ENCODE assay signal across 8 cellular contexts in genomic region chr14:68978550-68978911, GRCh38. TPM values are rescaled to one million over a fixed set of nuclear protein-coding genes. Genes with fewer than 3 reads are reported as not detected.
A peak's percentile ranks its signal among the peaks of the same experiment; 100 is the strongest.
DNase-seq lines count a peak whose midpoint lies in the region; ATAC-seq, FAIRE-seq and TF ChIP-seq lines count a peak whose summit lies in the region.

No MANE protein-coding gene starts in this region.

- ATAC-seq in HG02642 (IDR thresholded peaks at IDR 0.05; ENCODE audit: poor library complexity, unreplicated experiment) (peak; percentile 20), left colon (peak; percentile 55), GM19395 (IDR thresholded peaks at IDR 0.05; ENCODE audit: unreplicated experiment) (no peak), GM21723 (IDR thresholded peaks at IDR 0.05; ENCODE audit: unreplicated experiment) (no peak)
- no peak for ATAC-seq in stimulated activated memory B cell treated with anti-CD40 and anti-IgM and Interleukin-4, amounts not matched to agents 10 μg/mL and 1 μg/mL and 100 μg/mL, for 72 hours

- H3K9me3 Mint-ChIP-seq in CD14-positive monocyte: peaks cover 4 to 7% (median 6%) of the 10 kb centered on the region in 7 donors
- H3K9me3 Mint-ChIP-seq in T-helper 1 cell treated with Interleukin-12 subunit alpha and Interleukin-12 subunit beta and Interleukin-4 antibody, amounts not matched to agents 30 μg/mL and 1 μg/mL, for 36 hours: peaks cover 2% of the 10 kb centered on the region
- H3K9me3 Mint-ChIP-seq in stimulated activated memory B cell treated with anti-CD40 and anti-IgM and Interleukin-4, amounts not matched to agents 10 μg/mL and 1 μg/mL and 100 μg/mL, for 72 hours: peaks cover 3% of the 10 kb centered on the region

- peaks cover 0 to 10% (median 7%) of the 10 kb centered on the region in 3 donors for H3K27me3 Mint-ChIP-seq in CD14-positive monocyte (ENCODE audit: low read depth in 3 of 3)
- peaks cover 28% of the 10 kb centered on the region for H3K27me3 Mint-ChIP-seq in T-helper 1 cell treated with Interleukin-12 subunit alpha and Interleukin-12 subunit beta and Interleukin-4 antibody, amounts not matched to agents 30 μg/mL and 1 μg/mL, for 36 hours (ENCODE audit: low read depth)
- H3K27me3 Mint-ChIP-seq in stimulated activated memory B cell treated with anti-CD40 and anti-IgM and Interleukin-4, amounts not matched to agents 10 μg/mL and 1 μg/mL and 100 μg/mL, for 72 hours: peaks cover 72% of the 10 kb centered on the region

- H3K27ac Mint-ChIP-seq in CD14-positive monocyte: peak overlapping the region in 6 of 7 donors; percentile 53 to 87 (median 82)
- H3K27ac Mint-ChIP-seq in T-helper 1 cell treated with Interleukin-12 subunit alpha and Interleukin-12 subunit beta and Interleukin-4 antibody, amounts not matched to agents 30 μg/mL and 1 μg/mL, for 36 hours: peak overlapping the region; percentile 9
- H3K27ac Mint-ChIP-seq in stimulated activated memory B cell treated with anti-CD40 and anti-IgM and Interleukin-4, amounts not matched to agents 10 μg/mL and 1 μg/mL and 100 μg/mL, for 72 hours: no peak overlapping the region

- no peak for FAIRE-seq in bronchial epithelial cell (lab: Jason Lieb, UNC)

- H3K27me3 ChIP-seq in bronchial epithelial cell (ENCODE audit: control insufficient read depth, insufficient read depth, low read length): no peaks in the 10 kb centered on the region

- H3K4me3 ChIP-seq in bronchial epithelial cell (ENCODE audit: low read depth, low read length): peak overlapping the region; percentile 87

- DNase-seq in CD14-positive monocyte (ENCODE audit: low spot score) (no peak), bronchial epithelial cell (ENCODE audit: low read depth) (no peak), left colon (peak; percentile 68 to 70)

- H3K4me3 Mint-ChIP-seq in CD14-positive monocyte: peak overlapping the region; percentile 92 to 96
- H3K4me3 Mint-ChIP-seq in T-helper 1 cell treated with Interleukin-12 subunit alpha and Interleukin-12 subunit beta and Interleukin-4 antibody, amounts not matched to agents 30 μg/mL and 1 μg/mL, for 36 hours: peak overlapping the region; percentile 75
- peak overlapping the region; percentile 65 for H3K4me3 Mint-ChIP-seq in stimulated activated memory B cell treated with anti-CD40 and anti-IgM and Interleukin-4, amounts not matched to agents 10 μg/mL and 1 μg/mL and 100 μg/mL, for 72 hours

- peaks cover 9% of the 10 kb centered on the region for H3K36me3 ChIP-seq in bronchial epithelial cell (ENCODE audit: control insufficient read depth, insufficient read depth, low read length)

- H3K36me3 Mint-ChIP-seq in CD14-positive monocyte: peaks cover 16 to 19% of the 10 kb centered on the region in 2 donors
- peaks cover 8% of the 10 kb centered on the region for H3K36me3 Mint-ChIP-seq in T-helper 1 cell treated with Interleukin-12 subunit alpha and Interleukin-12 subunit beta and Interleukin-4 antibody, amounts not matched to agents 30 μg/mL and 1 μg/mL, for 36 hours (ENCODE audit: low read depth)
- H3K36me3 Mint-ChIP-seq in stimulated activated memory B cell treated with anti-CD40 and anti-IgM and Interleukin-4, amounts not matched to agents 10 μg/mL and 1 μg/mL and 100 μg/mL, for 72 hours: no peaks in the 10 kb centered on the region

- intact Hi-C loops in CD14-positive monocyte (cut with micrococcal nuclease) (loop anchor here in 1 of 2 donors (2.0 to 5.0 kb wide), 2 partner anchors 68 to 114 kb away; no protein-coding TSS in a partner anchor), left colon (cut with DNase I, micrococcal nuclease) (loop anchor here in 1 of 2 donors (10.0 kb wide), 1 partner anchor 54 kb away; no protein-coding TSS in a partner anchor)

- H3K4me1 Mint-ChIP-seq in CD14-positive monocyte: peaks cover 37% of the 10 kb centered on the region
- peaks cover 14% of the 10 kb centered on the region for H3K4me1 Mint-ChIP-seq in T-helper 1 cell treated with Interleukin-12 subunit alpha and Interleukin-12 subunit beta and Interleukin-4 antibody, amounts not matched to agents 30 μg/mL and 1 μg/mL, for 36 hours (ENCODE audit: low read depth)
- H3K4me1 Mint-ChIP-seq in stimulated activated memory B cell treated with anti-CD40 and anti-IgM and Interleukin-4, amounts not matched to agents 10 μg/mL and 1 μg/mL and 100 μg/mL, for 72 hours: peaks cover 14% of the 10 kb centered on the region

- TF ChIP-seq CTCF in CD14-positive monocyte (IDR thresholded peaks at IDR 0.05) (no peak), bronchial epithelial cell (IDR thresholded peaks at IDR 0.05; ENCODE audit: insufficient read depth, low read length, severe bottlenecking) (no peak)

RNA-seq across cellular contexts. Expression of gene ACTN1, which starts 0.6 kb away (rescaled TPM):
- 10 to 100 TPM; 41.4 to 75.0 TPM for polyA plus RNA-seq in CD14-positive monocyte
- total RNA-seq in bronchial epithelial cell: 118 and 165 TPM in 2 replicates
- total RNA-seq in left colon: 100 to 1,000 TPM in 1 of 2 donors, 10 to 100 TPM in 1; 89.9 to 132 TPM

Comparison
In these comparisons a context has a peak if more than half of its experiments do, and no peak if none do; other contexts are left out.
1. DNase-seq: peak in left colon (2 of 2); none in CD14-positive monocyte (single experiment) and bronchial epithelial cell (single experiment).
2. ATAC-seq: peak in HG02642 (single experiment) and left colon (single experiment); none in stimulated activated memory B cell treated with anti-CD40 and anti-IgM and Interleukin-4, amounts not matched to agents 10 μg/mL and 1 μg/mL and 100 μg/mL, for 72 hours (single experiment), GM19395 (single experiment) and GM21723 (single experiment).
3. Peak in every context shown above with its lines, with median percentiles within 50 percentile points of each other: H3K4me3 Mint-ChIP-seq.